Comparison of ENCODE assay signal across 1 cellular context in genomic region chr20:33666293-33667244, GRCh38.
TF ChIP-seq lines count a peak whose summit lies in the region.

Gene ACTL10, plus strand, starts transcription at chr20:33666943. Its CDS starts 555 bp downstream, at chr20:33667498.

TF ChIP-seq in K562, 482 proteins besides CTCF, POLR2A, EP300 and RAD21 (continued from another document and continues in another):
- TF ChIP-seq NR0B1 (IDR thresholded peaks at IDR 0.05; ENCODE audit: partially characterized antibody): no peak
- no peak for TF ChIP-seq YBX1 (IDR thresholded peaks at IDR 0.05)
- peak; percentile 76; the same call in 1 of the 2 replicates for TF ChIP-seq TFAP4 (CRISPR knock-in tag; IDR thresholded peaks at IDR 0.05; ENCODE audit: borderline replicate concordance)
- no peak for TF ChIP-seq ATF1 (CRISPR knock-in tag; IDR thresholded peaks at IDR 0.05)
- 0 out of 2 replicates have a peak, but pooled peaks have one; percentile 31 for TF ChIP-seq ATF1 (tag; IDR thresholded peaks at IDR 0.05)
- no peak for TF ChIP-seq SETDB1 (IDR thresholded peaks at IDR 0.05; ENCODE audit: low read length)
- TF ChIP-seq TARDBP (IDR thresholded peaks at IDR 0.05): no peak
- TF ChIP-seq DACH1 (IDR thresholded peaks at IDR 0.05; ENCODE audit: partially characterized antibody): no peak
- TF ChIP-seq ZC3H4 (CRISPR knock-in tag; IDR thresholded peaks at IDR 0.05; ENCODE audit: borderline replicate concordance): no peak
- no peak for TF ChIP-seq CBFA2T3 (IDR thresholded peaks at IDR 0.05)
- no peak for TF ChIP-seq XRCC3 (IDR thresholded peaks at IDR 0.05)
- TF ChIP-seq ZNF318 (IDR thresholded peaks at IDR 0.05; ENCODE audit: borderline replicate concordance in 1 of 2, low read depth in 1 of 2): no peak
- no peak for TF ChIP-seq WHSC1 (IDR thresholded peaks at IDR 0.05; ENCODE audit: low read length)
- no peak for TF ChIP-seq ATF2 (CRISPR knock-in tag; IDR thresholded peaks at IDR 0.05)
- TF ChIP-seq JUND (IDR thresholded peaks at IDR 0.05; ENCODE audit: borderline replicate concordance, low read depth, low read length): peak; percentile 36; the same call in 1 of the 2 replicates
- TF ChIP-seq JUND (tag; IDR thresholded peaks at IDR 0.05; ENCODE audit: borderline replicate concordance, low read depth, low read length): no peak
- no peak for TF ChIP-seq POU5F1 (IDR thresholded peaks at IDR 0.05; ENCODE audit: borderline replicate concordance, low read depth, low read length, partially characterized antibody)
- no peak for TF ChIP-seq RBM15 (IDR thresholded peaks at IDR 0.05; ENCODE audit: insufficient read depth, low read length)
- TF ChIP-seq E2F1 (CRISPR knock-in tag; IDR thresholded peaks at IDR 0.05): 0 out of 2 replicates have a peak, but pooled peaks have one; percentile 67
- no peak for TF ChIP-seq SRSF1 (IDR thresholded peaks at IDR 0.05; ENCODE audit: low read depth, low read length)
- TF ChIP-seq STAG1 (CRISPR knock-in tag; IDR thresholded peaks at IDR 0.05; ENCODE audit: borderline replicate concordance): no peak
- TF ChIP-seq ARID3B (CRISPR knock-in tag; IDR thresholded peaks at IDR 0.05; ENCODE audit: borderline replicate concordance): no peak; the same call in 1 of the 2 replicates
- no peak for TF ChIP-seq RNF219 (CRISPR knock-in tag; IDR thresholded peaks at IDR 0.05)
- no peak for TF ChIP-seq RBM25 (IDR thresholded peaks at IDR 0.05; ENCODE audit: low read depth, low read length, severe bottlenecking)
- TF ChIP-seq ARID4B (CRISPR knock-in tag; IDR thresholded peaks at IDR 0.05): peak; percentile 19; the same call in 1 of the 2 replicates
- peak; percentile 74 for TF ChIP-seq CTCFL (IDR thresholded peaks at IDR 0.05; ENCODE audit: borderline replicate concordance, insufficient read depth, low read depth, low read length, poor library complexity, severe bottlenecking)
- TF ChIP-seq NCOA1 (IDR thresholded peaks at IDR 0.05; ENCODE audit: low read depth): no peak
- TF ChIP-seq ZNF311 (CRISPR knock-in tag; IDR thresholded peaks at IDR 0.05): no peak
- peak; percentile 78 for TF ChIP-seq ZFX (CRISPR knock-in tag; IDR thresholded peaks at IDR 0.05)
- TF ChIP-seq ESRRA (IDR thresholded peaks at IDR 0.05; ENCODE audit: borderline replicate concordance, low read depth): peak; percentile 40; the same call in 1 of the 2 replicates
